21 cellular contexts compared by ENCODE assay signal in the genomic region with DNA sequence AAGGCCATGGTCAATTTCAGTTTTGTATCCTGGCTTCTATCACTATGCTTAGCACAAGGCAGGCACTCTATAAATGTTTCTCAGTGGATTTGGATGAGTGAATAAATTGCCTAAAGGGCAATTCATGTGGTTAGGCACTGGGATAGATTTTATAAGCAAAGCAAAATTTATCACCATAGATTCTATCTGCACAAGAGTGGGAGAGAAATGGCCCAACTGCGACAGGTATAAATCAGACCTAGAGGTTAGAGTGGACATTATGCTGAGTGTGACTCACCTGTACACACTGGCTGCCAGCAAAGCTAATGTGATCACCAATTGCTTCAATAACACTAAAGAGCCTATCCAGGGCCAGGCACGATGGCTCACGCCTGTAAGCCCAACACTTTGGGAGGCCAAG.
A peak's percentile ranks its signal among the peaks of the same experiment; 100 is the strongest.
DNase-seq lines count a peak whose midpoint lies in the region; ATAC-seq and TF ChIP-seq lines count a peak whose summit lies in the region.
"Had no signal": no experiment of that assay in that cellular context is flagged by ENCODE, and none has a peak within 500 bp of the region (broad histone marks: within the 10 kb centered on the region; RNA-seq: fewer than 3 reads in every experiment).

No MANE protein-coding gene starts in this region.

- ATAC-seq in PC-3: no peak
- ATAC-seq: GM12878 had no signal

- no peak overlapping the region for H2AFZ ChIP-seq in PC-3 (ENCODE audit: low read length)

- no peaks in the 10 kb centered on the region for H3K9me3 ChIP-seq in PC-3 (ENCODE audit: low read length)
- H3K9me3 ChIP-seq: BE2C, BLaER1 had no signal

- H3K4me1 ChIP-seq in PC-3 (ENCODE audit: insufficient read depth, low read length): no peaks in the 10 kb centered on the region
- H3K4me1 ChIP-seq: BE2C had no signal

- H4K20me1 ChIP-seq in PC-3 (ENCODE audit: low read length): no peaks in the 10 kb centered on the region
- H4K20me1 ChIP-seq: BLaER1 had no signal

- H3K79me2 ChIP-seq in PC-3 (ENCODE audit: low read length): no peaks in the 10 kb centered on the region

- H3F3A ChIP-seq in PC-3 (ENCODE audit: low read length, unreplicated experiment): no peaks in the 10 kb centered on the region

- no peak for TF ChIP-seq CTCF in kidney epithelial cell (IDR thresholded peaks at IDR 0.05; ENCODE audit: insufficient read depth, low read length, poor library complexity, severe bottlenecking)
- no peak for TF ChIP-seq CTCF in PC-3 (conservative IDR thresholded peaks at IDR 0.05; ENCODE audit: low read depth, low read length)

- CTCF ChIA-PET in PC-3 (lab: Charles Lee): no interaction called here

- no peaks in the 10 kb centered on the region for H3K9me2 ChIP-seq in PC-3 (replicated peaks; ENCODE audit: low read length)

- BruUV-seq in PC-3 (replicated peaks; lab: Mats Ljungman, UMichigan): no TSS peak

- no peak overlapping the region for H3K9ac ChIP-seq in PC-3 (ENCODE audit: low read length)
- H3K9ac ChIP-seq: BLaER1 had no signal

- H3K36me3 ChIP-seq in kidney epithelial cell (ENCODE audit: control insufficient read depth, insufficient read depth, low read length): no peaks in the 10 kb centered on the region
- no peaks in the 10 kb centered on the region for H3K36me3 ChIP-seq in PC-3 (ENCODE audit: low read depth, low read length)
- H3K36me3 ChIP-seq: BE2C, BLaER1 had no signal

- intact Hi-C loops in PC-3 (cut with micrococcal nuclease): no loop called here

- H3K27ac ChIP-seq in PC-3 (ENCODE audit: low read length): no peak overlapping the region
- H3K27ac ChIP-seq: BLaER1 had no signal

- no peak overlapping the region for H3K4me2 ChIP-seq in PC-3 (ENCODE audit: low read length)
- H3K4me2 ChIP-seq: BLaER1 had no signal

- H3K4me3 ChIP-seq in kidney epithelial cell (ENCODE audit: low read depth, low read length) (no peak overlapping the region), PC-3 (ENCODE audit: low read length) (no peak overlapping the region)
- H3K4me3 ChIP-seq: BLaER1, GM12878 had no signal

- DNase-seq in DMS79 treated with DMSO at 0.1 percent for 48 hours (lab: John Stamatoyannopoulos, UW) (peak; percentile 83), kidney epithelial cell (ENCODE audit: low read depth) (peak; percentile 4), SKM-1 treated with dmso at 0.1 percent for 144 hours (lab: John Stamatoyannopoulos, UW; ENCODE audit: unreplicated experiment) (no peak), PC-3 (no peak), SHP77 (lab: John Stamatoyannopoulos, UW) (no peak)
- DNase-seq: 8988T; ACHN; BE2C; C1 segment of cervical spinal cord; CD4-positive, alpha-beta memory T cell; CD4-positive, CD25-positive, alpha-beta regulatory T cell; CD8-positive, alpha-beta memory T cell; COR-L47; DMS 273 treated with DMSO at 0.1 percent for 48 hours; DMS153; DMS53; DND-41; EL; GDM1 had no signal

- H3K27me3 ChIP-seq in kidney epithelial cell (ENCODE audit: control insufficient read depth, insufficient read depth, low read length) (peaks cover 10% of the 10 kb centered on the region), PC-3 (ENCODE audit: low read length) (peaks cover 9% of the 10 kb centered on the region; the same call in 1 of the 2 replicates)
- H3K27me3 ChIP-seq: BE2C, BLaER1 had no signal

- POLR2A ChIA-PET in PC-3 (lab: Charles Lee; ENCODE audit: unreplicated experiment): no interaction called here

Comparison
In these comparisons a context has a peak if more than half of its experiments do, and no peak if none do; other contexts are left out.
1. DNase-seq: peak in DMS79 treated with DMSO at 0.1 percent for 48 hours (single experiment) and kidney epithelial cell (single experiment); none in SKM-1 treated with dmso at 0.1 percent for 144 hours (single experiment), PC-3 (single experiment) and SHP77 (0 of 2).